Comparison of ENCODE assay signal across 26 cellular contexts in the genomic region with DNA sequence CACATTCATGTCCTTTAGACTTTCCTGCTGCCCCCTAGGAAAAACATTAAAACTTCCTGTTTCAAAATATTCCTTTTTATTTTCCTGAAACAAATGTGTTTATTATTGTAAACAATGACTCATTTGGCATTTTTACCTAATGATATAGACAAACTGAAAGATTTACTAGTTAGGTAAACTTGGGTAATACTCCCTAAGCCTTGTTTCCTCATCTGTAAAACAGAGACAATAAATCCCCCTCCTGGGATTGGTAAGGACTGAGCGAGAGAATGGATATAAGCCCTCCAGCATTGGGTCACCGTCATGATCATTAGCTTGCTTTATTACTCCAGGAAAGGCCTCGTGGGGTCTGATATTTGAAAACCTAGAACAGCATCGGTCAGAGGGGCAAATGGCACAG. TPM values are rescaled to one million over a fixed set of nuclear protein-coding genes. Genes with fewer than 3 reads are reported as not detected.
"Had no signal": no experiment of that assay in that cellular context is flagged by ENCODE, and none has a peak within 500 bp of the region (broad histone marks: within the 10 kb centered on the region; RNA-seq: fewer than 3 reads in every experiment).

No MANE protein-coding gene starts in this region.

- DNase-seq: activated CD4-positive, alpha-beta T cell treated with anti-CD3 and anti-CD28 coated beads for 1 hour; activated CD4-positive, alpha-beta T cell treated with anti-CD3 and anti-CD28 coated beads, Interleukin-2, amount 50 U/mL, for 1 hour; activated CD8-positive, alpha-beta T cell treated with anti-CD3 and anti-CD28 coated beads, Interleukin-2, amount 10 ng/mL, durations not matched to agents 7 days and 5 days; activated gamma-delta T cell; activated naive CD4-positive, alpha-beta T cell treated with anti-CD3 and anti-CD28 coated beads, Interleukin-2, amount 50 U/mL, for 16 hours; activated naive CD8-positive, alpha-beta T cell treated with anti-CD3 and anti-CD28 coated beads, Interleukin-2, amount 50 U/mL, for 24 hours; anterior cingulate cortex; body of pancreas; effector CD4-positive, alpha-beta T cell; hippocampal formation; left ventricle myocardium superior; psoas muscle; stimulated activated CD4-positive, alpha-beta T cell treated with anti-CD3 and anti-CD28 coated beads, Interleukin-4, amount 100 ng/mL, for 24 hours; stimulated activated naive CD4-positive, alpha-beta T cell treated with Interleukin-2 at 50 U/mL for 16 hours; WERI-Rb-1 had no signal

- H3K36me3 ChIP-seq: right atrium auricular region, thoracic aorta, vagina, WERI-Rb-1 had no signal

- H3K36me3 Mint-ChIP-seq: natural killer cell treated with Interleukin-12 subunit alpha and Interleukin-12 subunit beta and Interleukin-15 and Interleukin-18, amount 100 ng/mL, for 72 hours; type B pancreatic cell had no signal

- H3K27me3 ChIP-seq: body of pancreas, right atrium auricular region, vagina had no signal

- H3K4me1 Mint-ChIP-seq: activated naive CD8-positive, alpha-beta T cell treated with anti-CD3 and anti-CD28 coated beads, Interleukin-2, amount 50 U/mL, for 24 hours had no signal

- H3K9me3 Mint-ChIP-seq: activated naive CD8-positive, alpha-beta T cell treated with anti-CD3 and anti-CD28 coated beads, Interleukin-2, amount 50 U/mL, for 24 hours; activated T-helper 1 cell treated with anti-CD3 and anti-CD28 coated beads, Interleukin-12 subunit alpha, Interleukin-12 subunit beta, Interleukin-2, Interleukin-4 antibody, amounts not matched to agents 30 ng/mL and 10 ng/mL and 1 ng/mL, durations not matched to agents 14 hours and 24 hours and 36 hours; dendritic cell treated with granulocyte-macrophage colony-stimulating factor and Interleukin-4, amounts not matched to agents 40 ng/mL and 50 ng/mL, for 4 days; natural killer cell treated with Interleukin-12 subunit alpha and Interleukin-12 subunit beta and Interleukin-15 and Interleukin-18, amount 100 ng/mL, for 72 hours; type B pancreatic cell had no signal

- H3K27ac Mint-ChIP-seq: activated CD8-positive, alpha-beta T cell treated with anti-CD3 and anti-CD28 coated beads, Interleukin-2, amount 10 ng/mL, durations not matched to agents 7 days and 5 days; activated naive CD8-positive, alpha-beta T cell treated with anti-CD3 and anti-CD28 coated beads, Interleukin-2, amount 50 U/mL, for 24 hours; activated T-helper 1 cell treated with anti-CD3 and anti-CD28 coated beads, Interleukin-12 subunit alpha, Interleukin-12 subunit beta, Interleukin-2, Interleukin-4 antibody, amounts not matched to agents 30 ng/mL and 10 ng/mL and 1 ng/mL, durations not matched to agents 14 hours and 24 hours and 36 hours; dendritic cell treated with granulocyte-macrophage colony-stimulating factor and Interleukin-4, amounts not matched to agents 40 ng/mL and 50 ng/mL, for 4 days; natural killer cell treated with Interleukin-12 subunit alpha and Interleukin-12 subunit beta and Interleukin-15 and Interleukin-18, amount 100 ng/mL, for 72 hours; type B pancreatic cell had no signal

- H3K4me3 Mint-ChIP-seq: activated CD8-positive, alpha-beta T cell treated with anti-CD3 and anti-CD28 coated beads, Interleukin-2, amount 10 ng/mL, durations not matched to agents 7 days and 5 days; activated naive CD8-positive, alpha-beta T cell treated with anti-CD3 and anti-CD28 coated beads, Interleukin-2, amount 50 U/mL, for 24 hours; activated T-helper 1 cell treated with anti-CD3 and anti-CD28 coated beads, Interleukin-12 subunit alpha, Interleukin-12 subunit beta, Interleukin-2, Interleukin-4 antibody, amounts not matched to agents 30 ng/mL and 10 ng/mL and 1 ng/mL, durations not matched to agents 14 hours and 24 hours and 36 hours; dendritic cell treated with granulocyte-macrophage colony-stimulating factor and Interleukin-4, amounts not matched to agents 40 ng/mL and 50 ng/mL, for 4 days; natural killer cell treated with Interleukin-12 subunit alpha and Interleukin-12 subunit beta and Interleukin-15 and Interleukin-18, amount 100 ng/mL, for 72 hours; type B pancreatic cell had no signal

- H3K4me1 ChIP-seq: psoas muscle, right atrium auricular region had no signal

- H3K9me3 ChIP-seq: body of pancreas, psoas muscle, right atrium auricular region, thoracic aorta, vagina had no signal

- H3K27ac ChIP-seq: psoas muscle, right atrium auricular region, thoracic aorta, vagina, WERI-Rb-1 had no signal

- ATAC-seq: activated CD8-positive, alpha-beta T cell treated with anti-CD3 and anti-CD28 coated beads, Interleukin-2, amount 10 ng/mL, durations not matched to agents 7 days and 5 days; activated naive CD8-positive, alpha-beta T cell treated with anti-CD3 and anti-CD28 coated beads, Interleukin-2, amount 50 U/mL, for 24 hours; body of pancreas; esophagus mucosa; left ventricle myocardium superior; natural killer cell treated with Interleukin-12 subunit alpha and Interleukin-12 subunit beta and Interleukin-15 and Interleukin-18, amount 100 ng/mL, for 72 hours; psoas muscle had no signal

- H3K27me3 Mint-ChIP-seq: activated naive CD8-positive, alpha-beta T cell treated with anti-CD3 and anti-CD28 coated beads, Interleukin-2, amount 50 U/mL, for 24 hours; dendritic cell treated with granulocyte-macrophage colony-stimulating factor and Interleukin-4, amounts not matched to agents 40 ng/mL and 50 ng/mL, for 4 days; type B pancreatic cell had no signal

- FAIRE-seq: frontal cortex had no signal

- H3K4me3 ChIP-seq: body of pancreas, psoas muscle, right atrium auricular region, thoracic aorta, vagina had no signal

RNA-seq across cellular contexts. Expression of a gene that starts 59.8 kb away (rescaled TPM):
- total RNA-seq: chondrocyte, osteocyte had no signal
